ENCODE assay signal across 7 cellular contexts in the genomic region with DNA sequence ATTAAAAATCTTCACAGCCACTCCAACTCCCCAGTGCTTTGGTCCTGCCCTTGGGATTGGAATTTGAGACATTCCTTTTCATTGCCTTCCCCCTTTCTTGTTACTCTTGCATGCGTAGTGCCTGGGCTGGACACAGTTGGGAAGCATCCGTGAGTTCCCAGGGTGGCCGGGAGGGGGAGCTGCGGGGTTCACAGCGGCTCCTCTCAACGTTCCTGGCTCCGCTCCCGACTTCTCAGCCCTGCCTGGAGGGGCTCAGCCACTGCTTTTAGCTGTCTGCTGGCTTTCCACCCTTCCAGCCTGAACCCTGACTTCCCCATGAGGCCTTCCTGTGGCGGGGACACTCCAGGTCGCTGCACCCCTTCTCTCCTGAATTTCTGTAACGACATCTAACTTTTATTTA. TPM values are rescaled to one million over a fixed set of nuclear protein-coding genes. Genes with fewer than 3 reads are reported as not detected.
DNase-seq lines count a peak whose midpoint lies in the region; ATAC-seq and TF ChIP-seq lines count a peak whose summit lies in the region.

No MANE protein-coding gene starts in this region.

- peak; percentile 84 for TF ChIP-seq CTCF in GM12864 (IDR thresholded peaks at IDR 0.05; ENCODE audit: low read depth, low read length, missing control alignments)

- H3K4me3 ChIP-seq in GM12864 (ENCODE audit: low read depth, low read length): no peak overlapping the region

- peak; percentile 54 for ATAC-seq in left colon
- ATAC-seq in HG03565 (IDR thresholded peaks at IDR 0.05; ENCODE audit: unreplicated experiment): no peak

- DNase-seq in GM12864 (ENCODE audit: low read depth) (no peak), NCI-H1105 treated with DMSO at 0.1 percent for 48 hours (lab: John Stamatoyannopoulos, UW) (peak; percentile 72), cerebellum (ENCODE audit: low spot score) (peak; percentile 85), left colon (peak; percentile 61 to 81)
- DNase-seq in activated CD4-positive, CD25-positive, alpha-beta regulatory T cell treated with anti-CD3 and anti-CD28 coated beads, Interleukin-2, amount 50 U/mL, for 72 hours: peak; percentile 55
- DNase-seq in stimulated activated CD4-positive, alpha-beta T cell treated with anti-CD3 and anti-CD28 coated beads, Interleukin-4, amount 100 ng/mL, for 24 hours: peak; percentile 53

- intact Hi-C loops in left colon (cut with DNase I, micrococcal nuclease): no loop called here

RNA-seq across cellular contexts. Expression of a gene that starts 3.2 kb away (rescaled TPM):
- not detected for total RNA-seq in cerebellum
- total RNA-seq in left colon: not detected

RNA-seq across cellular contexts. Expression of a gene that starts 18.8 kb away (rescaled TPM):
- 1.7 TPM for total RNA-seq in cerebellum
- total RNA-seq in left colon: 1 to 10 TPM; 1.2 to 1.8 TPM

RNA-seq across cellular contexts. Expression of a gene that starts 23.3 kb away (rescaled TPM):
- total RNA-seq in cerebellum (6.3 TPM), left colon (10 to 100 TPM in 1 of 2 donors, 1 to 10 TPM in 1; 6.5 to 19.8 TPM)

RNA-seq across cellular contexts. Expression of a gene that starts 23.4 kb away (rescaled TPM):
- total RNA-seq in cerebellum: 30.4 TPM
- total RNA-seq in left colon: 10 to 100 TPM; 18.5 to 20.6 TPM

RNA-seq across cellular contexts. Expression of a gene that starts 37.1 kb away (rescaled TPM):
- 14.6 TPM for total RNA-seq in cerebellum
- total RNA-seq in left colon: 1 to 10 TPM; 7.5 to 9.9 TPM
